8 cellular contexts compared by ENCODE assay signal in genomic region chr17:67825627-67826588, GRCh38. TPM values are rescaled to one million over a fixed set of nuclear protein-coding genes. Genes with fewer than 3 reads are reported as not detected.
DNase-seq lines count a peak whose midpoint lies in the region; ATAC-seq and TF ChIP-seq lines count a peak whose summit lies in the region.
"Not testable (repeated sequence)": the region's sequence is repeated elsewhere in the genome, so short reads cannot be mapped to it uniquely, and the experiment has no call there.

No MANE protein-coding gene starts in this region.

- not testable (repeated sequence) for TF ChIP-seq CTCF in Caco-2 (IDR thresholded peaks at IDR 0.05; ENCODE audit: insufficient read depth in 1 of 2, low read depth in 1 of 2, low read length in 1 of 2, severe bottlenecking in 1 of 2, unreplicated experiment in 1 of 2); esophagus squamous epithelium (IDR thresholded peaks at IDR 0.05)

- not testable (repeated sequence) for H3K9me3 Mint-ChIP-seq in Caco-2 (ENCODE audit: unreplicated experiment); activated T-helper 17 cell treated with anti-CD3 and anti-CD28 coated beads, Interleukin-2, amount 50 U/mL, for 72 hours

- not testable (repeated sequence) for H3K9me3 ChIP-seq in Caco-2; HUES48 (ENCODE audit: control insufficient read depth, insufficient read depth, low read length); esophagus squamous epithelium; mucosa of stomach (ENCODE audit: control insufficient read depth, low read length)

- 0% methylated on average over 16 to 20 of the region's 94 CpGs for WGBS in esophagus squamous epithelium, 2 donors

- peak overlapping the region; percentile 99 for H3K4me3 ChIP-seq in Caco-2 (ENCODE audit: low read depth, low read length)
- peak overlapping the region; percentile 100 for H3K4me3 ChIP-seq in HUES48 (ENCODE audit: low read depth, low read length)
- peak overlapping the region; percentile 70 to 83 (median 80) for H3K4me3 ChIP-seq in esophagus squamous epithelium
- H3K4me3 ChIP-seq in mucosa of stomach (ENCODE audit: low read length): peak overlapping the region; percentile 63

- DNase-seq in Caco-2: peak; percentile 53 to 57
- DNase-seq in esophagus squamous epithelium (lab: John Stamatoyannopoulos, UW): not testable (repeated sequence)
- peak; percentile 17 to 25 for DNase-seq in stimulated activated CD8-positive, alpha-beta memory T cell treated with anti-CD3 and anti-CD28 coated beads, Interleukin-15, amount 100 ng/mL, for 48 hours (ENCODE audit: low read depth in 2 of 2)

- TF ChIP-seq POLR2A in Raji (IDR thresholded peaks at IDR 0.05; ENCODE audit: insufficient read depth, low read depth, low read length) (peak; percentile 69), esophagus squamous epithelium (IDR thresholded peaks at IDR 0.05) (peak in 1 of 4 donors; percentile 27)

- H3K27ac Mint-ChIP-seq in Caco-2 (ENCODE audit: unreplicated experiment): peak overlapping the region; percentile 88
- H3K27ac Mint-ChIP-seq in activated T-helper 17 cell treated with anti-CD3 and anti-CD28 coated beads, Interleukin-2, amount 50 U/mL, for 72 hours: peak overlapping the region; percentile 95

- H3K4me1 Mint-ChIP-seq in Caco-2 (ENCODE audit: low read depth, unreplicated experiment): peaks cover 11% of the 10 kb centered on the region
- H3K4me1 Mint-ChIP-seq in activated T-helper 17 cell treated with anti-CD3 and anti-CD28 coated beads, Interleukin-2, amount 50 U/mL, for 72 hours: peaks cover 17% of the 10 kb centered on the region

- H3K9ac ChIP-seq in HUES48 (ENCODE audit: low read depth, low read length) (peak overlapping the region; percentile 99), mucosa of stomach (ENCODE audit: low read length) (peak overlapping the region; percentile 88)

- peak; percentile 36 for ATAC-seq in GM21528 (IDR thresholded peaks at IDR 0.05; ENCODE audit: low FRiP score, unreplicated experiment)
- ATAC-seq in activated T-helper 17 cell treated with anti-CD3 and anti-CD28 coated beads, Interleukin-2, amount 50 U/mL, for 72 hours (replicated peaks): peak; percentile 46

- POLR2A ChIA-PET in Caco-2 (lab: Charles Lee): interaction anchor here (2.0 kb wide), 1 partner anchor 108 kb away, joined by 9 read pairs; the partner anchor contains the start of gene NOL11

- BruUV-seq in Caco-2 (replicated peaks; lab: Mats Ljungman, UMichigan): not testable (repeated sequence)

- H3K36me3 Mint-ChIP-seq in Caco-2 (ENCODE audit: insufficient read depth, unreplicated experiment): peaks cover 23% of the 10 kb centered on the region
- H3K36me3 Mint-ChIP-seq in activated T-helper 17 cell treated with anti-CD3 and anti-CD28 coated beads, Interleukin-2, amount 50 U/mL, for 72 hours (ENCODE audit: low read depth): peaks cover 33% of the 10 kb centered on the region

- H3K27ac ChIP-seq in HUES48 (ENCODE audit: low read depth, low read length) (peak overlapping the region; percentile 92), esophagus squamous epithelium (peak overlapping the region; percentile 94 to 100 (median 99))

- not testable (repeated sequence) for H3K4me1 ChIP-seq in Caco-2
- H3K4me1 ChIP-seq in HUES48 (ENCODE audit: control insufficient read depth, insufficient read depth, low read length): peaks cover 24% of the 10 kb centered on the region
- peaks cover 22 to 53% (median 29%) of the 10 kb centered on the region in 3 donors for H3K4me1 ChIP-seq in esophagus squamous epithelium
- peaks cover 21% of the 10 kb centered on the region for H3K4me1 ChIP-seq in mucosa of stomach (ENCODE audit: control insufficient read depth, insufficient read depth, low read length)

- H3K36me3 ChIP-seq in Caco-2 (ENCODE audit: control insufficient read depth, insufficient read depth, low read length); HUES48 (ENCODE audit: control insufficient read depth, insufficient read depth, low read length); esophagus squamous epithelium; mucosa of stomach (ENCODE audit: control insufficient read depth, insufficient read depth, low read length): not testable (repeated sequence)

- intact Hi-C loops in Caco-2 (cut with micrococcal nuclease; ENCODE audit: unreplicated experiment): loop anchor here (1.0 kb wide), 1 partner anchor 109 kb away; the partner anchor contains the start of gene NOL11
- intact Hi-C loops in esophagus squamous epithelium (cut with DNase I): not testable (repeated sequence)

- peak overlapping the region; percentile 91 for H3K4me3 Mint-ChIP-seq in Caco-2 (ENCODE audit: unreplicated experiment)
- peak overlapping the region; percentile 92 for H3K4me3 Mint-ChIP-seq in activated T-helper 17 cell treated with anti-CD3 and anti-CD28 coated beads, Interleukin-2, amount 50 U/mL, for 72 hours

- not testable (repeated sequence) for H3K27me3 Mint-ChIP-seq in Caco-2 (ENCODE audit: insufficient read depth, unreplicated experiment); activated T-helper 17 cell treated with anti-CD3 and anti-CD28 coated beads, Interleukin-2, amount 50 U/mL, for 72 hours

- H3K27me3 ChIP-seq in Caco-2 (replicated peaks; ENCODE audit: control insufficient read depth, insufficient read depth, low read length); HUES48 (ENCODE audit: control insufficient read depth, insufficient read depth, low read length); esophagus squamous epithelium; mucosa of stomach (ENCODE audit: control insufficient read depth, insufficient read depth, low read length): not testable (repeated sequence)

- CTCF ChIA-PET in Caco-2 (lab: Charles Lee): interaction anchor here (0.6 to 1.7 kb wide), 2 partner anchors 98 to 108 kb away, joined by 5 to 6 read pairs; partner anchors contain the start of gene NOL11

RNA-seq across cellular contexts. Expression of gene BPTF, which starts 0.6 kb away (rescaled TPM):
- total RNA-seq in Caco-2 (2022) (96.5 and 101 TPM in 2 replicates), esophagus squamous epithelium (10 to 100 TPM; 37.6 to 84.1 (median 53.0) TPM)
- total RNA-seq in activated T-helper 17 cell treated with anti-CD3 and anti-CD28 coated beads, Interleukin-2, amount 50 U/mL, for 72 hours: 10 to 100 TPM; 73.7 to 86.4 TPM
